In the genomic region with DNA sequence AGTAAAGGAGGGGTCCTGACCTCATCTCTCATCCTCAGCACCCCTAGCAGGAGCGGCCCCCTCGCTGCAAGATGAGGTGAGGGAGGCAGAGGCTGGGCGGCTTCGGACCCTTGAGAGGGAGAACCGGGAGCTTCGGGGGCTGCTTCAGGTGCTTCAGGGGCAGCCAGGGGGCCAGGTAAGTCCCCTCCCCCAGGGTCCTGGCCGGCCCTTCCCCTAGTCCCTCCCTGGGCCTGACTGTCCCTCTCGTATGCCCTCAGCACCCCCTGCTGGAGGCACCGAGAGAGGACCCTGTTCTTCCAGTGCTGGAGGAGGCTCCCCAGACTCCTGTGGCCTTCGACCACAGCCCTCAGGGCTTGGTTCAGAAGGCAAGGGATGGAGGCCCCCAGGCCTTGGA, we compare ENCODE assay signal across 10 cellular contexts.
DNase-seq lines count a peak whose midpoint lies in the region; ATAC-seq and TF ChIP-seq lines count a peak whose summit lies in the region.
"Had no signal": no experiment of that assay in that cellular context is flagged by ENCODE, and none has a peak within 500 bp of the region (broad histone marks: within the 10 kb centered on the region; RNA-seq: fewer than 3 reads in every experiment).

No MANE protein-coding gene starts in this region.

- CTCF ChIA-PET in AG04449 (lab: Yijun Ruan, JAX): interaction anchor here (0.8 to 21.8 kb wide), 6 partner anchors 4 to 138 kb away, joined by 3 to 414 read pairs (median 12); partner anchors contain the start of genes CATSPERZ, CCDC88B, ESRRA and PRDX5

- POLR2A ChIA-PET in AG04449 (lab: Yijun Ruan, JAX): no interaction called here

- ATAC-seq in SK-N-SH treated with all-trans-retinoic acid at 6 μM for 48 hours: peak; percentile 68
- ATAC-seq in HG02885 (IDR thresholded peaks at IDR 0.05; ENCODE audit: poor library complexity, unreplicated experiment): no peak

- H3K4me3 ChIP-seq in AG04449 (ENCODE audit: low read depth, low read length) (no peak overlapping the region), GM12864 (ENCODE audit: low read depth, low read length) (no peak overlapping the region)

- no peak for DNase-seq in AG04449 (ENCODE audit: low read depth, low spot score)
- DNase-seq in GM12864 (ENCODE audit: low read depth): no peak
- peak; percentile 42 for DNase-seq in hepatic stellate cell (ENCODE audit: low spot score)
- DNase-seq in stimulated activated naive CD4-positive, alpha-beta T cell (lab: John Stamatoyannopoulos, UW): no peak
- no peak for DNase-seq in NCI-H2029 (lab: John Stamatoyannopoulos, UW)
- no peak for DNase-seq in hippocampal formation (lab: John Stamatoyannopoulos, UW)
- DNase-seq: activated gamma-delta T cell, esophagus squamous epithelium had no signal

- peak; percentile 25 for TF ChIP-seq CTCF in AG04449 (IDR thresholded peaks at IDR 0.05; ENCODE audit: insufficient read depth, low read length, missing control alignments)
- TF ChIP-seq CTCF in GM12864 (IDR thresholded peaks at IDR 0.05; ENCODE audit: low read depth, low read length, missing control alignments): peak; percentile 32

TF ChIP-seq in SK-N-SH treated with all-trans-retinoic acid at 6 μM for 48 hours, 23 proteins besides CTCF, POLR2A, EP300 and RAD21:
- no peak for TF ChIP-seq TOX (CRISPR knock-in tag; IDR thresholded peaks at IDR 0.05; ENCODE audit: borderline replicate concordance)
- no peak for TF ChIP-seq GLIS3 (CRISPR knock-in tag; IDR thresholded peaks at IDR 0.05)
- no peak for TF ChIP-seq ZFP30 (CRISPR knock-in tag; IDR thresholded peaks at IDR 0.05)
- no peak for TF ChIP-seq TCF4 (CRISPR knock-in tag; IDR thresholded peaks at IDR 0.05; ENCODE audit: borderline replicate concordance)
- TF ChIP-seq CREB5 (CRISPR knock-in tag; IDR thresholded peaks at IDR 0.05; ENCODE audit: low read depth): no peak
TF ChIP-seq in SK-N-SH treated with all-trans-retinoic acid at 6 μM for 48 hours: peak in this region for 0.
